Comparison of ENCODE assay signal across 16 cellular contexts in genomic region chr14:87449016-87449415, GRCh38.
A peak's percentile ranks its signal among the peaks of the same experiment; 100 is the strongest.
DNase-seq lines count a peak whose midpoint lies in the region; ATAC-seq and TF ChIP-seq lines count a peak whose summit lies in the region.
"Had no signal": no experiment of that assay in that cellular context is flagged by ENCODE, and none has a peak within 500 bp of the region (broad histone marks: within the 10 kb centered on the region; RNA-seq: fewer than 3 reads in every experiment).

No MANE protein-coding gene starts in this region.

- no peaks in the 10 kb centered on the region for H3K36me3 ChIP-seq in breast epithelium
- H3K36me3 ChIP-seq in heart right ventricle: no peaks in the 10 kb centered on the region

- no peaks in the 10 kb centered on the region for H3K27me3 Mint-ChIP-seq in MCF 10A (ENCODE audit: insufficient read depth, unreplicated experiment)
- H3K27me3 Mint-ChIP-seq: CD4-positive, alpha-beta T cell had no signal

- H3K27ac ChIP-seq in breast epithelium (no peak overlapping the region), RWPE1 (no peak overlapping the region), heart right ventricle (no peak overlapping the region)
- H3K27ac ChIP-seq: C4-2B had no signal

- no peaks in the 10 kb centered on the region for H3K27me3 ChIP-seq in breast epithelium
- no peaks in the 10 kb centered on the region for H3K27me3 ChIP-seq in heart right ventricle

- H3K4me1 Mint-ChIP-seq in MCF 10A (ENCODE audit: insufficient read depth, unreplicated experiment): no peaks in the 10 kb centered on the region

- ATAC-seq in GM18519 (IDR thresholded peaks at IDR 0.05; ENCODE audit: low FRiP score, unreplicated experiment): no peak
- no peak for ATAC-seq in heart right ventricle
- ATAC-seq: HCT116 had no signal

- DNase-seq in MCF 10A (ENCODE audit: unreplicated experiment) (peak; percentile 70), breast epithelium (ENCODE audit: low spot score in 2 of 2) (no peak), RWPE1 (ENCODE audit: low spot score) (peak; percentile 29), epithelial cell of esophagus (ENCODE audit: low read depth) (peak; percentile 52), heart right ventricle (no peak)
- DNase-seq: ACHN; Caco-2; CD4-positive, alpha-beta T cell; GF-D8; GOT3; H7; HFFc6; IMR-90 had no signal

- no peak for TF ChIP-seq CTCF in MCF 10A (IDR thresholded peaks at IDR 0.05; ENCODE audit: unreplicated experiment)
- no peak for TF ChIP-seq CTCF in breast epithelium (IDR thresholded peaks at IDR 0.05)
- TF ChIP-seq CTCF in RWPE1 (conservative IDR thresholded peaks at IDR 0.05; ENCODE audit: low read depth): no peak
- TF ChIP-seq CTCF in epithelial cell of esophagus (IDR thresholded peaks at IDR 0.05; ENCODE audit: insufficient read depth, low read depth, low read length, missing control alignments): no peak
- TF ChIP-seq CTCF in heart right ventricle (IDR thresholded peaks at IDR 0.05): no peak

- no peak overlapping the region for H3K27ac Mint-ChIP-seq in MCF 10A (ENCODE audit: low read depth, unreplicated experiment)
- H3K27ac Mint-ChIP-seq: CD4-positive, alpha-beta T cell; HFFc6 had no signal

- no peaks in the 10 kb centered on the region for H3K36me3 Mint-ChIP-seq in MCF 10A (ENCODE audit: insufficient read depth, unreplicated experiment)

- CTCF ChIA-PET in MCF 10A (lab: Yijun Ruan, JAX): no interaction called here
- CTCF ChIA-PET in RWPE1 (lab: Yijun Ruan, JAX): interaction anchor here (0.6 to 0.7 kb wide), 2 partner anchors 12 to 238 kb away, joined by 3 read pairs; no protein-coding TSS in a partner anchor

- H3K4me3 ChIP-seq in breast epithelium: no peak overlapping the region
- H3K4me3 ChIP-seq in epithelial cell of esophagus (ENCODE audit: low read length): no peak overlapping the region
- H3K4me3 ChIP-seq in heart right ventricle: no peak overlapping the region

- H3K9me3 ChIP-seq in breast epithelium (no peaks in the 10 kb centered on the region), heart right ventricle (peaks cover 0 to 2% (median 0%) of the 10 kb centered on the region in 11 donors)
- H3K9me3 ChIP-seq: Caco-2 had no signal

- POLR2A ChIA-PET in MCF 10A (lab: Yijun Ruan, JAX) (interaction anchor here (0.6 to 2.7 kb wide), 5 partner anchors 8 to 1289 kb away, joined by 3 to 19 read pairs (median 3); no protein-coding TSS in a partner anchor), RWPE1 (lab: Yijun Ruan, JAX; ENCODE audit: low non-redundant PET) (no interaction called here)

- no peak overlapping the region for H3K4me3 Mint-ChIP-seq in MCF 10A (ENCODE audit: unreplicated experiment)
- H3K4me3 Mint-ChIP-seq: CD4-positive, alpha-beta T cell; HFFc6 had no signal

- TF ChIP-seq POLR2A in breast epithelium (IDR thresholded peaks at IDR 0.05): no peak

- no peaks in the 10 kb centered on the region for H3K9me3 Mint-ChIP-seq in MCF 10A (ENCODE audit: unreplicated experiment)
- H3K9me3 Mint-ChIP-seq: CD4-positive, alpha-beta T cell had no signal

- intact Hi-C loops in MCF 10A (cut with micrococcal nuclease): no loop called here
- intact Hi-C loops in breast epithelium (cut with DNase I; ENCODE audit: low total_unique reads): no loop called here
- intact Hi-C loops in heart right ventricle (cut with DNase I): no loop called here

- no TSS peak for BruUV-seq in MCF 10A (replicated peaks; lab: Mats Ljungman, UMichigan)

- no peaks in the 10 kb centered on the region for H3K4me1 ChIP-seq in breast epithelium
- H3K4me1 ChIP-seq in heart right ventricle: no peaks in the 10 kb centered on the region
- H3K4me1 ChIP-seq: Caco-2 had no signal

Comparison
In these comparisons a context has a peak if more than half of its experiments do, and no peak if none do; other contexts are left out.
1. DNase-seq: peak in MCF 10A (single experiment), RWPE1 (single experiment) and epithelial cell of esophagus (single experiment); none in breast epithelium (0 of 2) and heart right ventricle (0 of 2).